8 cellular contexts compared by ENCODE assay signal in the genomic region with DNA sequence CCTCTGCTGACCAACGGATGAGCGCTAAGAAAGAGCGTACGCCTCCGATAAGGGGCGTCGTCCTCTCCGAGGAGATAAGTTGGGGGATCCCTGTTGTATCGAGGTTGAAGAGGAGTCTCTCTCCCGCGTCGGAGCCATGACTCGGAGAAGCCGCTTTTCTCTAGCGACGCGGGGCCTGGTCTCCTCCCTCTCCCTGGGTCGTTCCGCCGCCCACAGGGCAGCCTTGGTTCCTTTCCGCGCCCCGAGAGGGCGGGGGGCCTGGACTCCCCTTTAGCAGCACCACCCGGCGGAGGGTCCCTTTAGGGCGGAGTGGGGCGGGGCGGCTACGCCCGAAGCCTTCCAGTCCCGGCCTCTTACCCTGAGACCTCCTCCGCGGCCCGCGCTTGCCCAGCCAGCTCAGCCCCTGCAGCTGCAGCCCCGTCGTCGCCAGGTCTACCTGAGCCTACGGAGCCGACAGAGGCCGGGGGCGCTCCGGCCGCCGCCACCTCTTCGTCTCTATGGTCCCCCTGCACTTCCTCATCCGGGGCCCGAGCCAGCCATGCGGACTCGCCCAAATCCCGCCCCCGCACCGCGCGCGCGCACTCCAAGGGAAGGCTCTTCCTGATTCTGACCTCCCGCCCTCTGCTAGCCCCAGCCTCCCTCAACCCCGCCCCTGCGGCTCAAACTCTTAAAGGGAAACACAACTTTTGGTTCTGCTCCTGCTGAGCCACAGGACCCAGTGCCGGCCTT. TPM values are rescaled to one million over a fixed set of nuclear protein-coding genes. Genes with fewer than 3 reads are reported as not detected.
DNase-seq lines count a peak whose midpoint lies in the region; ATAC-seq, FAIRE-seq and TF ChIP-seq lines count a peak whose summit lies in the region.

A gene (minus strand): TSS at position 497 of the 729 bp plus-strand sequence. CDS start 11,272 bp downstream, outside the sequence.

- no peak for FAIRE-seq in astrocyte (lab: Jason Lieb, UNC)
- FAIRE-seq in urothelium cell line (lab: Jason Lieb, UNC): peak; percentile 13

- no peaks in the 10 kb centered on the region for H3K36me3 ChIP-seq in astrocyte (ENCODE audit: insufficient read depth, low read length)

- no peaks in the 10 kb centered on the region for H3K9me3 ChIP-seq in astrocyte (ENCODE audit: insufficient read depth, low read depth, low read length)
- H3K9me3 ChIP-seq in right cardiac atrium (ENCODE audit: control insufficient read depth, low read length): no peaks in the 10 kb centered on the region

- H3K27me3 ChIP-seq in astrocyte (ENCODE audit: insufficient read depth, low read length) (no peaks in the 10 kb centered on the region), right cardiac atrium (ENCODE audit: control insufficient read depth, insufficient read depth) (no peaks in the 10 kb centered on the region)

- DNase-seq in NCI-H2029 treated with DMSO at 0.1 percent for 48 hours (lab: John Stamatoyannopoulos, UW): peak; percentile 67
- peak; percentile 96 for DNase-seq in T-helper 22 cell (ENCODE audit: low read depth)
- DNase-seq in astrocyte (ENCODE audit: low read depth): peak; percentile 81
- peak; percentile 98 to 99 (median 99) for DNase-seq in right cardiac atrium
- DNase-seq in pulmonary artery endothelial cell (ENCODE audit: low read depth, low spot score): peak; percentile 71
- peak; percentile 96 for DNase-seq in urothelium cell line (ENCODE audit: low spot score)

- peak; percentile 33 for ATAC-seq in GM18508 (IDR thresholded peaks at IDR 0.05; ENCODE audit: insufficient read depth, unreplicated experiment)
- ATAC-seq in HG02981 (IDR thresholded peaks at IDR 0.05; ENCODE audit: unreplicated experiment): peak; percentile 61
- ATAC-seq in right cardiac atrium: peak; percentile 93 to 94

- peaks cover 26% of the 10 kb centered on the region for H3K4me1 Mint-ChIP-seq in astrocyte (ENCODE audit: low read depth, unreplicated experiment)

- TF ChIP-seq CTCF in astrocyte (IDR thresholded peaks at IDR 0.05; ENCODE audit: insufficient read depth, low read depth, low read length): no peak

- peak within 1 kb of the TSS; percentile 96 for H3K9ac ChIP-seq in astrocyte (ENCODE audit: low read length)

- H3K27ac ChIP-seq in astrocyte (ENCODE audit: low read depth, low read length): peak within 1 kb of the TSS; percentile 79
- peak within 1 kb of the TSS; percentile 68 for H3K27ac ChIP-seq in right cardiac atrium (ENCODE audit: low read length)

- peak within 1 kb of the TSS; percentile 98 for H3K4me3 Mint-ChIP-seq in astrocyte (ENCODE audit: unreplicated experiment)

- H3K4me3 ChIP-seq in astrocyte (ENCODE audit: insufficient read depth, low read depth, low read length) (peak within 1 kb of the TSS; percentile 93), right cardiac atrium (ENCODE audit: low read length) (peak within 1 kb of the TSS; percentile 79)

- H4K20me1 ChIP-seq in astrocyte (ENCODE audit: insufficient read depth, low read length): no peaks in the 10 kb centered on the region

- H3K27me3 Mint-ChIP-seq in astrocyte (ENCODE audit: low read depth, unreplicated experiment): no peaks in the 10 kb centered on the region

- H3K79me2 ChIP-seq in astrocyte (ENCODE audit: insufficient read depth, low read length): peaks cover 57% of the 10 kb centered on the region

- no peaks in the 10 kb centered on the region for H3K9me3 Mint-ChIP-seq in astrocyte (ENCODE audit: unreplicated experiment)

- H2AFZ ChIP-seq in astrocyte (ENCODE audit: low read depth, low read length): peak within 1 kb of the TSS; percentile 81

- H3K4me1 ChIP-seq in astrocyte (ENCODE audit: insufficient read depth, low read length) (peaks cover 34% of the 10 kb centered on the region), right cardiac atrium (ENCODE audit: control insufficient read depth, insufficient read depth, low read length) (peaks cover 7% of the 10 kb centered on the region)

- under 1% methylated on average over 62 of the region's 62 CpGs for WGBS in right cardiac atrium

- intact Hi-C loops in right cardiac atrium (cut with DNase I): loop anchor here in 1 of 4 donors (10.0 kb wide), 1 partner anchor 85 kb away; a partner anchor contains a TSS

- no peaks in the 10 kb centered on the region for H3K36me3 Mint-ChIP-seq in astrocyte (ENCODE audit: low read depth, unreplicated experiment)

- peak within 1 kb of the TSS; percentile 91 for H3K27ac Mint-ChIP-seq in astrocyte (ENCODE audit: unreplicated experiment)

- H3K4me2 ChIP-seq in astrocyte (ENCODE audit: low read length): peak within 1 kb of the TSS; percentile 96

RNA-seq across cellular contexts. Expression of the gene that starts here (rescaled TPM):
- total RNA-seq in astrocyte (59.6 and 69.8 TPM in 2 replicates), right cardiac atrium (10 to 100 TPM; 16.4 to 23.4 (median 22.8) TPM), pulmonary artery endothelial cell (24.1 and 25.1 TPM in 2 replicates)
- 5.6 TPM for polyA plus RNA-seq in right cardiac atrium

Comparison
In these comparisons a context has a peak if more than half of its experiments do, and no peak if none do; other contexts are left out.
1. Peak in every context shown above with its lines: DNase-seq, ATAC-seq, H3K4me3 ChIP-seq and H3K27ac ChIP-seq.
2. ATAC-seq: peak in every context shown above with its lines; median percentile 94 in right cardiac atrium; 61 in HG02981; 33 in GM18508.